ENCODE assay signal across 8 cellular contexts in genomic region chr16:89656435-89657121, GRCh38.
DNase-seq lines count a peak whose midpoint lies in the region; ATAC-seq lines count a peak whose summit lies in the region.

No MANE protein-coding gene starts in this region.

- peaks cover 10 to 19% of the 10 kb centered on the region in 2 donors for H3K4me1 ChIP-seq in muscle layer of duodenum (ENCODE audit: control insufficient read depth in 1 of 2, insufficient read depth in 2 of 2, low read length in 2 of 2)

- ATAC-seq in GM19455 (IDR thresholded peaks at IDR 0.05; ENCODE audit: unreplicated experiment): no peak

- no peaks in the 10 kb centered on the region for H3K9me3 ChIP-seq in KOPT-K1 (ENCODE audit: insufficient read depth, low read length, poor library complexity, severe bottlenecking)
- H3K9me3 ChIP-seq in muscle layer of duodenum (ENCODE audit: control insufficient read depth in 1 of 2, low read length in 2 of 2): no peaks in the 10 kb centered on the region

- H3K9me3 Mint-ChIP-seq in dendritic cell treated with granulocyte-macrophage colony-stimulating factor and Interleukin-4, amounts not matched to agents 40 ng/mL and 50 ng/mL, for 4 days: no peaks in the 10 kb centered on the region

- peaks cover 62% of the 10 kb centered on the region for H3K36me3 Mint-ChIP-seq in dendritic cell treated with granulocyte-macrophage colony-stimulating factor and Interleukin-4, amounts not matched to agents 40 ng/mL and 50 ng/mL, for 4 days (ENCODE audit: low read depth)

- H3K36me3 ChIP-seq in KOPT-K1 (ENCODE audit: insufficient read depth, low read length) (peaks cover 52% of the 10 kb centered on the region), muscle layer of duodenum (ENCODE audit: control insufficient read depth in 1 of 2, insufficient read depth in 2 of 2, low read length in 2 of 2) (peaks cover 5 to 8% of the 10 kb centered on the region in 2 donors)

- H3K4me3 Mint-ChIP-seq in dendritic cell treated with granulocyte-macrophage colony-stimulating factor and Interleukin-4, amounts not matched to agents 40 ng/mL and 50 ng/mL, for 4 days: peak overlapping the region; percentile 93

- H3K27me3 ChIP-seq in muscle layer of duodenum (ENCODE audit: low read depth, low read length): no peaks in the 10 kb centered on the region

- peaks cover 2% of the 10 kb centered on the region for H3K27me3 Mint-ChIP-seq in dendritic cell treated with granulocyte-macrophage colony-stimulating factor and Interleukin-4, amounts not matched to agents 40 ng/mL and 50 ng/mL, for 4 days

- H3K4me1 Mint-ChIP-seq in dendritic cell treated with granulocyte-macrophage colony-stimulating factor and Interleukin-4, amounts not matched to agents 40 ng/mL and 50 ng/mL, for 4 days (ENCODE audit: low read depth): peaks cover 39% of the 10 kb centered on the region

- H3K27ac ChIP-seq in KOPT-K1 (ENCODE audit: low read depth, low read length, poor library complexity, severe bottlenecking): peak overlapping the region; percentile 79
- no peak overlapping the region for H3K27ac ChIP-seq in muscle layer of duodenum (ENCODE audit: low read length)

- peak overlapping the region; percentile 93 to 94 for H3K4me3 ChIP-seq in muscle layer of duodenum (ENCODE audit: low read depth in 1 of 2, low read length in 2 of 2)

- H3K27ac Mint-ChIP-seq in dendritic cell treated with granulocyte-macrophage colony-stimulating factor and Interleukin-4, amounts not matched to agents 40 ng/mL and 50 ng/mL, for 4 days: peak overlapping the region; percentile 89

- DNase-seq in 8988T (peak; percentile 33), NCI-H1930 (lab: John Stamatoyannopoulos, UW) (no peak), Ammon's horn (ENCODE audit: low spot score) (no peak), T1000 (lab: John Stamatoyannopoulos, UW) (no peak)

- intact Hi-C loops in dendritic cell treated with granulocyte-macrophage colony-stimulating factor and Interleukin-4, amounts not matched to agents 40 ng/mL and 50 ng/mL, for 4 days (cut with micrococcal nuclease): no loop called here
